Comparison of ENCODE assay signal across 8 cellular contexts in the genomic region with DNA sequence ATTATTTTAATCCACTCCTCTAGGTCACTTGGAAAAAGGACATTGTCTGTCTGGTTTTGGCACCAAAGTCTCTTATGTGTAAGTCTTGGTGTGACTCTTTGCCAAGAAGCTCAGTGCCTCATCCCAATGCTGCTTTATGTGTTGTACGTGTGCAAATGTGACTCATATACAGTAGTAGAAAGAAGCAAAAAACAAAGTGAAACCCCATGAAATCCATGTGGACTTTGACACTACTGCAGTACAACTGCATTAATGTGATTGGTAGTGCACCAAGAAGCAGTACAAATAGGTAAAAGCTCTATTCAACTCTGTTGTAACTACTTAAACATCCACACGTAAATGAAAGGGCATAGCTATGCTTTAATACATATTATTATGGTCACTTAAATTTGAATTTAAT. TPM values are rescaled to one million over a fixed set of nuclear protein-coding genes. Genes with fewer than 3 reads are reported as not detected.
"Had no signal": no experiment of that assay in that cellular context is flagged by ENCODE, and none has a peak within 500 bp of the region (broad histone marks: within the 10 kb centered on the region; RNA-seq: fewer than 3 reads in every experiment).

No MANE protein-coding gene starts in this region.

- H3K4me3 ChIP-seq: GM12878 had no signal

- DNase-seq: GDM1, GF-D8 had no signal

- ATAC-seq: GM12878 had no signal

- FAIRE-seq: G401.6, GM12878, GM12891, GM12892, GM18507, GM19239 had no signal

RNA-seq across cellular contexts. Expression of a gene that starts 59.6 kb away (rescaled TPM):
- polyA plus RNA-seq: GM12878 had no signal
